8 cellular contexts compared by ENCODE assay signal in genomic region chr10:79905322-79906314, GRCh38. TPM values are rescaled to one million over a fixed set of nuclear protein-coding genes. Genes with fewer than 3 reads are reported as not detected.
DNase-seq lines count a peak whose midpoint lies in the region; TF ChIP-seq lines count a peak whose summit lies in the region.

No MANE protein-coding gene starts in this region.

- H3K27ac Mint-ChIP-seq in nephron: peak overlapping the region; percentile 69 to 94 (median 92)

- no peak for TF ChIP-seq POLR2A in esophagus squamous epithelium (IDR thresholded peaks at IDR 0.05)

- peaks cover 27% of the 10 kb centered on the region for H3K36me3 Mint-ChIP-seq in nephron (ENCODE audit: low read depth)

- H3K9me3 Mint-ChIP-seq in nephron: no peaks in the 10 kb centered on the region

- peaks cover 0 to 19% (median 6%) of the 10 kb centered on the region in 3 donors for H3K4me1 ChIP-seq in esophagus squamous epithelium
- H3K4me1 ChIP-seq in Karpas-422 (ENCODE audit: low read length): peaks cover 4% of the 10 kb centered on the region

- WGBS in esophagus squamous epithelium, 2 donors: 24 to 26% methylated on average over 10 of the region's 10 CpGs

- DNase-seq in NCI-H510A treated with DMSO at 0.1 percent for 48 hours (lab: John Stamatoyannopoulos, UW): peak; percentile 37
- DNase-seq in NCI-H510A (lab: John Stamatoyannopoulos, UW): no peak
- peak; percentile 3 for DNase-seq in SK-MEL-5 (ENCODE audit: low read depth, low spot score)
- no peak for DNase-seq in esophagus squamous epithelium (lab: John Stamatoyannopoulos, UW)
- DNase-seq in Karpas-422: no peak
- DNase-seq in stimulated activated naive CD4-positive, alpha-beta T cell (lab: John Stamatoyannopoulos, UW): no peak
- no peak for DNase-seq in AG08396 (ENCODE audit: low spot score)

- peaks cover 11% of the 10 kb centered on the region for H3K4me1 Mint-ChIP-seq in nephron

- intact Hi-C loops in esophagus squamous epithelium (cut with DNase I): no loop called here

- TF ChIP-seq CTCF in esophagus squamous epithelium (IDR thresholded peaks at IDR 0.05): no peak
- no peak for TF ChIP-seq CTCF in nephron (IDR thresholded peaks at IDR 0.05; ENCODE audit: unreplicated experiment in 3 of 3)

- H3K9me2 ChIP-seq in Karpas-422 (replicated peaks; ENCODE audit: insufficient read depth, low read length): no peaks in the 10 kb centered on the region

- H2AFZ ChIP-seq in Karpas-422 (ENCODE audit: low read length): no peak overlapping the region

- H4K20me1 ChIP-seq in Karpas-422 (ENCODE audit: insufficient read depth, low read depth, low read length): no peaks in the 10 kb centered on the region

- no peaks in the 10 kb centered on the region for H3K27me3 Mint-ChIP-seq in nephron (ENCODE audit: low read depth)

- H3K9me3 ChIP-seq in esophagus squamous epithelium (no peaks in the 10 kb centered on the region), Karpas-422 (ENCODE audit: low read length) (no peaks in the 10 kb centered on the region)

- H3K79me2 ChIP-seq in Karpas-422 (ENCODE audit: low read length): no peaks in the 10 kb centered on the region

- no peaks in the 10 kb centered on the region for H3K36me3 ChIP-seq in esophagus squamous epithelium
- H3K36me3 ChIP-seq in Karpas-422 (ENCODE audit: insufficient read depth, low read length): no peaks in the 10 kb centered on the region

- H3K4me3 ChIP-seq in esophagus squamous epithelium (peak overlapping the region; percentile 32 to 69 (median 59)), Karpas-422 (ENCODE audit: low read length) (no peak overlapping the region)

- H3K4me2 ChIP-seq in Karpas-422 (ENCODE audit: low read depth, low read length, poor library complexity, severe bottlenecking): no peak overlapping the region

- H3K27me3 ChIP-seq in esophagus squamous epithelium (peaks cover 0 to 31% (median 0%) of the 10 kb centered on the region in 4 donors), Karpas-422 (ENCODE audit: low read length) (no peaks in the 10 kb centered on the region)

- in situ Hi-C loops in SK-MEL-5 (cut with HindIII; ENCODE audit: low pct_unique_long_range_greater_than_20kb, low sequenced_read_pairs): no loop called here

- H3K27ac ChIP-seq in esophagus squamous epithelium: peak overlapping the region in 3 of 4 donors; percentile 71 to 85 (median 84)
- H3K27ac ChIP-seq in Karpas-422 (ENCODE audit: low read length): no peak overlapping the region

- H3K4me3 Mint-ChIP-seq in nephron: peak overlapping the region; percentile 92 to 98 (median 97)

- no peak overlapping the region for H3K9ac ChIP-seq in Karpas-422 (ENCODE audit: low read length)

RNA-seq across cellular contexts. Expression of gene SFTPD, which starts 43.3 kb away (rescaled TPM):
- not detected in 2 replicates for total RNA-seq in SK-MEL-5 (2014; rRNA removed; shearing (Covaris generic))
- not detected in 2 replicates for polyA plus RNA-seq in SK-MEL-5 (2015; cell fraction: cytosol; rRNA removed)
- polyA plus RNA-seq in SK-MEL-5 (2015; cell fraction: nucleus; rRNA removed): 4.5 TPM in 1 of 2 replicates, not detected in the other
- total RNA-seq in esophagus squamous epithelium: 1 to 10 TPM in 2 of 4 donors, under 1 TPM in 2; 0.83 to 1.2 (median 1.0) TPM
- total RNA-seq in Karpas-422 (2014; rRNA removed; shearing (Covaris generic); ENCODE audit: low replicate concordance): not detected in 2 replicates

Comparison
In these comparisons a context has a peak if more than half of its experiments do, and no peak if none do; other contexts are left out.
1. DNase-seq: peak in NCI-H510A treated with DMSO at 0.1 percent for 48 hours (single experiment) and SK-MEL-5 (single experiment); none in NCI-H510A (single experiment), esophagus squamous epithelium (single experiment), Karpas-422 (single experiment), stimulated activated naive CD4-positive, alpha-beta T cell (0 of 6) and AG08396 (single experiment).